8 cellular contexts compared by ENCODE assay signal in genomic region chr14:99595034-99595433, GRCh38. TPM values are rescaled to one million over a fixed set of nuclear protein-coding genes. Genes with fewer than 3 reads are reported as not detected.
A peak's percentile ranks its signal among the peaks of the same experiment; 100 is the strongest.
DNase-seq lines count a peak whose midpoint lies in the region; ATAC-seq and TF ChIP-seq lines count a peak whose summit lies in the region.

No MANE protein-coding gene starts in this region.

- peak overlapping the region; percentile 64 for H3K4me3 Mint-ChIP-seq in activated T-helper 1 cell treated with anti-CD3 and anti-CD28 coated beads, Interleukin-12 subunit alpha, Interleukin-12 subunit beta, Interleukin-2, Interleukin-4 antibody, amounts not matched to agents 30 ng/mL and 10 ng/mL and 1 ng/mL, durations not matched to agents 14 hours and 24 hours and 36 hours
- peak overlapping the region; percentile 46 to 52 for H3K4me3 Mint-ChIP-seq in stimulated activated naive CD8-positive, alpha-beta T cell treated with anti-CD3 and anti-CD28 coated beads, Interleukin-15, amount 100 ng/mL, for 72 hours
- H3K4me3 Mint-ChIP-seq in Caco-2 (ENCODE audit: unreplicated experiment), result no peak overlapping the region

- peaks cover 45% of the 10 kb centered on the region for H3K4me1 ChIP-seq in Caco-2

- no peaks in the 10 kb centered on the region for H3K9me3 ChIP-seq in Caco-2

- H3K27ac Mint-ChIP-seq in activated T-helper 1 cell treated with anti-CD3 and anti-CD28 coated beads, Interleukin-12 subunit alpha, Interleukin-12 subunit beta, Interleukin-2, Interleukin-4 antibody, amounts not matched to agents 30 ng/mL and 10 ng/mL and 1 ng/mL, durations not matched to agents 14 hours and 24 hours and 36 hours, result peak overlapping the region; percentile 90
- peak overlapping the region; percentile 9 to 95 for H3K27ac Mint-ChIP-seq in stimulated activated naive CD8-positive, alpha-beta T cell treated with anti-CD3 and anti-CD28 coated beads, Interleukin-15, amount 100 ng/mL, for 72 hours
- H3K27ac Mint-ChIP-seq in Caco-2 (ENCODE audit: unreplicated experiment), result no peak overlapping the region

- peaks cover 7% of the 10 kb centered on the region for H3K27me3 Mint-ChIP-seq in activated T-helper 1 cell treated with anti-CD3 and anti-CD28 coated beads, Interleukin-12 subunit alpha, Interleukin-12 subunit beta, Interleukin-2, Interleukin-4 antibody, amounts not matched to agents 30 ng/mL and 10 ng/mL and 1 ng/mL, durations not matched to agents 14 hours and 24 hours and 36 hours (ENCODE audit: insufficient read depth)
- no peaks in the 10 kb centered on the region for H3K27me3 Mint-ChIP-seq in stimulated activated naive CD8-positive, alpha-beta T cell treated with anti-CD3 and anti-CD28 coated beads, Interleukin-15, amount 100 ng/mL, for 72 hours
- no peaks in the 10 kb centered on the region for H3K27me3 Mint-ChIP-seq in Caco-2 (ENCODE audit: insufficient read depth, unreplicated experiment)

- no peak for TF ChIP-seq CTCF in Caco-2 (IDR thresholded peaks at IDR 0.05; ENCODE audit: insufficient read depth in 1 of 2, low read depth in 1 of 2, low read length in 1 of 2, severe bottlenecking in 1 of 2, unreplicated experiment in 1 of 2)

- CTCF ChIA-PET in Caco-2 (lab: Charles Lee), result no interaction called here

- no peaks in the 10 kb centered on the region for H3K9me3 Mint-ChIP-seq in activated T-helper 1 cell treated with anti-CD3 and anti-CD28 coated beads, Interleukin-12 subunit alpha, Interleukin-12 subunit beta, Interleukin-2, Interleukin-4 antibody, amounts not matched to agents 30 ng/mL and 10 ng/mL and 1 ng/mL, durations not matched to agents 14 hours and 24 hours and 36 hours
- H3K9me3 Mint-ChIP-seq in stimulated activated naive CD8-positive, alpha-beta T cell treated with anti-CD3 and anti-CD28 coated beads, Interleukin-15, amount 100 ng/mL, for 72 hours, result no peaks in the 10 kb centered on the region
- H3K9me3 Mint-ChIP-seq in Caco-2 (ENCODE audit: unreplicated experiment), result no peaks in the 10 kb centered on the region

- DNase-seq in activated CD8-positive, alpha-beta memory T cell treated with anti-CD3 and anti-CD28 coated beads for 24 hours, result peak; percentile 62
- no peak for DNase-seq in activated CD8-positive, alpha-beta memory T cell treated with anti-CD3 and anti-CD28 coated beads, Interleukin-2, amount 50 U/mL, for 4 hours
- peak; percentile 51 for DNase-seq in activated T-helper 1 cell treated with anti-CD3 and anti-CD28 coated beads, Interleukin-12 subunit alpha, Interleukin-12 subunit beta, Interleukin-2, Interleukin-4 antibody, amounts not matched to agents 30 ng/mL and 10 ng/mL and 1 ng/mL, durations not matched to agents 14 hours and 24 hours and 36 hours (ENCODE audit: low spot score)
- DNase-seq in stimulated activated naive CD8-positive, alpha-beta T cell treated with anti-CD3 and anti-CD28 coated beads, Interleukin-15, amount 100 ng/mL, for 72 hours, result peak in 1 of 2 donors; percentile 45
- DNase-seq in Caco-2 (no peak), T-helper 9 cell (no peak), H7 (no peak)

- no peaks in the 10 kb centered on the region for H3K36me3 Mint-ChIP-seq in activated T-helper 1 cell treated with anti-CD3 and anti-CD28 coated beads, Interleukin-12 subunit alpha, Interleukin-12 subunit beta, Interleukin-2, Interleukin-4 antibody, amounts not matched to agents 30 ng/mL and 10 ng/mL and 1 ng/mL, durations not matched to agents 14 hours and 24 hours and 36 hours (ENCODE audit: low read depth)
- peaks cover 8% of the 10 kb centered on the region for H3K36me3 Mint-ChIP-seq in Caco-2 (ENCODE audit: insufficient read depth, unreplicated experiment)

- no peaks in the 10 kb centered on the region for H3K36me3 ChIP-seq in Caco-2 (ENCODE audit: control insufficient read depth, insufficient read depth, low read length)
- H3K36me3 ChIP-seq in H7 (replicated peaks; ENCODE audit: control insufficient read depth, insufficient read depth, low read length), result no peaks in the 10 kb centered on the region

- H3K4me3 ChIP-seq in Caco-2 (ENCODE audit: low read depth, low read length) (no peak overlapping the region), H7 (ENCODE audit: insufficient read depth, low read depth, low read length) (no peak overlapping the region)

- BruUV-seq in Caco-2 (replicated peaks; lab: Mats Ljungman, UMichigan), result no TSS peak

- POLR2A ChIA-PET in Caco-2 (lab: Charles Lee), result no interaction called here

- intact Hi-C loops in activated T-helper 1 cell treated with anti-CD3 and anti-CD28 coated beads, Interleukin-12 subunit alpha, Interleukin-12 subunit beta, Interleukin-2, Interleukin-4 antibody, amounts not matched to agents 30 ng/mL and 10 ng/mL and 1 ng/mL, durations not matched to agents 14 hours and 24 hours and 36 hours (cut with micrococcal nuclease), result loop anchor here (1.0 kb wide), 1 partner anchor 10 kb away; no protein-coding TSS in a partner anchor
- intact Hi-C loops in Caco-2 (cut with micrococcal nuclease; ENCODE audit: unreplicated experiment), result no loop called here

- no peaks in the 10 kb centered on the region for H3K27me3 ChIP-seq in Caco-2 (replicated peaks; ENCODE audit: control insufficient read depth, insufficient read depth, low read length)
- H3K27me3 ChIP-seq in H7 (ENCODE audit: control insufficient read depth, insufficient read depth, low read length), result no peaks in the 10 kb centered on the region

- peak; percentile 82 for ATAC-seq in HG03175 (IDR thresholded peaks at IDR 0.05; ENCODE audit: unreplicated experiment)
- peak; percentile 88 for ATAC-seq in stimulated activated naive CD8-positive, alpha-beta T cell treated with anti-CD3 and anti-CD28 coated beads, Interleukin-15, amount 100 ng/mL, for 72 hours

- peaks cover 11% of the 10 kb centered on the region for H3K4me1 Mint-ChIP-seq in activated T-helper 1 cell treated with anti-CD3 and anti-CD28 coated beads, Interleukin-12 subunit alpha, Interleukin-12 subunit beta, Interleukin-2, Interleukin-4 antibody, amounts not matched to agents 30 ng/mL and 10 ng/mL and 1 ng/mL, durations not matched to agents 14 hours and 24 hours and 36 hours (ENCODE audit: low read depth)
- H3K4me1 Mint-ChIP-seq in stimulated activated naive CD8-positive, alpha-beta T cell treated with anti-CD3 and anti-CD28 coated beads, Interleukin-15, amount 100 ng/mL, for 72 hours, result peaks cover 44% of the 10 kb centered on the region
- peaks cover 52% of the 10 kb centered on the region for H3K4me1 Mint-ChIP-seq in Caco-2 (ENCODE audit: low read depth, unreplicated experiment)

RNA-seq across cellular contexts. Expression of gene CCDC85C, which starts 9.0 kb away (rescaled TPM):
- total RNA-seq in activated T-helper 1 cell treated with anti-CD3 and anti-CD28 coated beads, Interleukin-12 subunit alpha, Interleukin-12 subunit beta, Interleukin-2, Interleukin-4 antibody, amounts not matched to agents 30 ng/mL and 10 ng/mL and 1 ng/mL, durations not matched to agents 14 hours and 24 hours and 36 hours, result 7.4 and 7.6 TPM in 2 replicates
- 69.1 and 76.2 TPM in 2 replicates for total RNA-seq in Caco-2 (2022)
- total RNA-seq in H7 (2014; rRNA removed; shearing (Covaris generic)), result 44.9 and 50.2 TPM in 2 replicates

RNA-seq across cellular contexts. Expression of gene HHIPL1, which starts 49.9 kb away (rescaled TPM):
- total RNA-seq in activated T-helper 1 cell treated with anti-CD3 and anti-CD28 coated beads, Interleukin-12 subunit alpha, Interleukin-12 subunit beta, Interleukin-2, Interleukin-4 antibody, amounts not matched to agents 30 ng/mL and 10 ng/mL and 1 ng/mL, durations not matched to agents 14 hours and 24 hours and 36 hours, result not detected in 2 replicates
- 2.1 and 2.9 TPM in 2 replicates for total RNA-seq in Caco-2 (2022)
- 2.2 and 3.4 TPM in 2 replicates for total RNA-seq in H7 (2014; rRNA removed; shearing (Covaris generic))

Comparison
In these comparisons a context has a peak if more than half of its experiments do, and no peak if none do; other contexts are left out.
1. DNase-seq: peak in activated CD8-positive, alpha-beta memory T cell treated with anti-CD3 and anti-CD28 coated beads for 24 hours (single experiment) and activated T-helper 1 cell treated with anti-CD3 and anti-CD28 coated beads, Interleukin-12 subunit alpha, Interleukin-12 subunit beta, Interleukin-2, Interleukin-4 antibody, amounts not matched to agents 30 ng/mL and 10 ng/mL and 1 ng/mL, durations not matched to agents 14 hours and 24 hours and 36 hours (single experiment); none in activated CD8-positive, alpha-beta memory T cell treated with anti-CD3 and anti-CD28 coated beads, Interleukin-2, amount 50 U/mL, for 4 hours (single experiment), Caco-2 (0 of 2), T-helper 9 cell (single experiment) and H7 (single experiment).